In the genomic region with DNA sequence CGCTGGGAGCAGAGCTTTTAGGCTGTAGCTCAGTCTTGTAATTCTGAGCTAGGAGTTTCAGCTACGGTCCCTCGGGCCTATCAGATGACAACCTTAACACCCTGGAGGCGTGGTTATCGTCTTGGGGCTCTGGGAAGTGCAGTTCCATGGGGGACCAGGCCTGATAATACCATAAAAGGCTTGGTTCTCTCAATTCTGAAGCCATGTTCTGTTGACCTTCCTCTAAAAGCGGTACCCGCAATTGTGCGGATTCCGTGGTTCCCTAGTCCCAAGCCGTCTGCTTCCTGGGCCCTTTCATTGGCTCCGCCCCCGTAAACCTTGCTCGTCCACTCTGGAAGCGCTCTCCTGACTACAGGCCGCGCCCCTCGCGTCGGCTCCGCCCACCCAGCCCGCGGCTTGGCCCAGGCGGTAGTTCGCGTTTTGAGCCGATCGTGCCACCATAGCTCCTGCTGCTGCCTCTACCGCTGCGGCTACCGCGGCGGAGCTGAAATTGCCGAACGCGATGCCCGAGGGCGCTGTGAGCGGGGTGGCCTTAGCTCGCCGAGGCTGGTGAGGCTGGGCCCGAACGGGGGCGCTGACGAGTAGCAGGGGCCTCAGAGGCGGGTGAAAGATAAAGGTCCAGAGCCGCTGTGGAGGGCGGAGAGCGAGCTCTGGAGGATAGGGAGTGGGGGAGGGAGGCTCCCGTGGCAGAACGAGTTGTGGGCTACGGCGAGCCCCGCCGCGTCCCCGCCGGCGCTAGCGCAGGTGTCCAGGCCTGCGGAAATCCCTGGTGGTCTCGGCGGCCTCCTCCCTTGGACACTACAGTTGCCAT, we compare ENCODE assay signal across 1 cellular context.
TF ChIP-seq lines count a peak whose summit lies in the region.

A gene with protein sequence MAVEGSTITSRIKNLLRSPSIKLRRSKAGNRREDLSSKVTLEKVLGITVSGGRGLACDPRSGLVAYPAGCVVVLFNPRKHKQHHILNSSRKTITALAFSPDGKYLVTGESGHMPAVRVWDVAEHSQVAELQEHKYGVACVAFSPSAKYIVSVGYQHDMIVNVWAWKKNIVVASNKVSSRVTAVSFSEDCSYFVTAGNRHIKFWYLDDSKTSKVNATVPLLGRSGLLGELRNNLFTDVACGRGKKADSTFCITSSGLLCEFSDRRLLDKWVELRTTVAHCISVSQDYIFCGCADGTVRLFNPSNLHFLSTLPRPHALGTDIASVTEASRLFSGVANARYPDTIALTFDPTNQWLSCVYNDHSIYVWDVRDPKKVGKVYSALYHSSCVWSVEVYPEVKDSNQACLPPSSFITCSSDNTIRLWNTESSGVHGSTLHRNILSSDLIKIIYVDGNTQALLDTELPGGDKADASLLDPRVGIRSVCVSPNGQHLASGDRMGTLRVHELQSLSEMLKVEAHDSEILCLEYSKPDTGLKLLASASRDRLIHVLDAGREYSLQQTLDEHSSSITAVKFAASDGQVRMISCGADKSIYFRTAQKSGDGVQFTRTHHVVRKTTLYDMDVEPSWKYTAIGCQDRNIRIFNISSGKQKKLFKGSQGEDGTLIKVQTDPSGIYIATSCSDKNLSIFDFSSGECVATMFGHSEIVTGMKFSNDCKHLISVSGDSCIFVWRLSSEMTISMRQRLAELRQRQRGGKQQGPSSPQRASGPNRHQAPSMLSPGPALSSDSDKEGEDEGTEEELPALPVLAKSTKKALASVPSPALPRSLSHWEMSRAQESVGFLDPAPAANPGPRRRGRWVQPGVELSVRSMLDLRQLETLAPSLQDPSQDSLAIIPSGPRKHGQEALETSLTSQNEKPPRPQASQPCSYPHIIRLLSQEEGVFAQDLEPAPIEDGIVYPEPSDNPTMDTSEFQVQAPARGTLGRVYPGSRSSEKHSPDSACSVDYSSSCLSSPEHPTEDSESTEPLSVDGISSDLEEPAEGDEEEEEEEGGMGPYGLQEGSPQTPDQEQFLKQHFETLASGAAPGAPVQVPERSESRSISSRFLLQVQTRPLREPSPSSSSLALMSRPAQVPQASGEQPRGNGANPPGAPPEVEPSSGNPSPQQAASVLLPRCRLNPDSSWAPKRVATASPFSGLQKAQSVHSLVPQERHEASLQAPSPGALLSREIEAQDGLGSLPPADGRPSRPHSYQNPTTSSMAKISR (N-terminal part only) (plus strand): TSS at position 423 of the 811 bp plus-strand sequence. CDS start 792 bp downstream, outside the sequence.

TF ChIP-seq in HepG2, 621 proteins besides CTCF, POLR2A, EP300 and RAD21 (continued from another document and continues in another):
- TF ChIP-seq, protein P1, sequence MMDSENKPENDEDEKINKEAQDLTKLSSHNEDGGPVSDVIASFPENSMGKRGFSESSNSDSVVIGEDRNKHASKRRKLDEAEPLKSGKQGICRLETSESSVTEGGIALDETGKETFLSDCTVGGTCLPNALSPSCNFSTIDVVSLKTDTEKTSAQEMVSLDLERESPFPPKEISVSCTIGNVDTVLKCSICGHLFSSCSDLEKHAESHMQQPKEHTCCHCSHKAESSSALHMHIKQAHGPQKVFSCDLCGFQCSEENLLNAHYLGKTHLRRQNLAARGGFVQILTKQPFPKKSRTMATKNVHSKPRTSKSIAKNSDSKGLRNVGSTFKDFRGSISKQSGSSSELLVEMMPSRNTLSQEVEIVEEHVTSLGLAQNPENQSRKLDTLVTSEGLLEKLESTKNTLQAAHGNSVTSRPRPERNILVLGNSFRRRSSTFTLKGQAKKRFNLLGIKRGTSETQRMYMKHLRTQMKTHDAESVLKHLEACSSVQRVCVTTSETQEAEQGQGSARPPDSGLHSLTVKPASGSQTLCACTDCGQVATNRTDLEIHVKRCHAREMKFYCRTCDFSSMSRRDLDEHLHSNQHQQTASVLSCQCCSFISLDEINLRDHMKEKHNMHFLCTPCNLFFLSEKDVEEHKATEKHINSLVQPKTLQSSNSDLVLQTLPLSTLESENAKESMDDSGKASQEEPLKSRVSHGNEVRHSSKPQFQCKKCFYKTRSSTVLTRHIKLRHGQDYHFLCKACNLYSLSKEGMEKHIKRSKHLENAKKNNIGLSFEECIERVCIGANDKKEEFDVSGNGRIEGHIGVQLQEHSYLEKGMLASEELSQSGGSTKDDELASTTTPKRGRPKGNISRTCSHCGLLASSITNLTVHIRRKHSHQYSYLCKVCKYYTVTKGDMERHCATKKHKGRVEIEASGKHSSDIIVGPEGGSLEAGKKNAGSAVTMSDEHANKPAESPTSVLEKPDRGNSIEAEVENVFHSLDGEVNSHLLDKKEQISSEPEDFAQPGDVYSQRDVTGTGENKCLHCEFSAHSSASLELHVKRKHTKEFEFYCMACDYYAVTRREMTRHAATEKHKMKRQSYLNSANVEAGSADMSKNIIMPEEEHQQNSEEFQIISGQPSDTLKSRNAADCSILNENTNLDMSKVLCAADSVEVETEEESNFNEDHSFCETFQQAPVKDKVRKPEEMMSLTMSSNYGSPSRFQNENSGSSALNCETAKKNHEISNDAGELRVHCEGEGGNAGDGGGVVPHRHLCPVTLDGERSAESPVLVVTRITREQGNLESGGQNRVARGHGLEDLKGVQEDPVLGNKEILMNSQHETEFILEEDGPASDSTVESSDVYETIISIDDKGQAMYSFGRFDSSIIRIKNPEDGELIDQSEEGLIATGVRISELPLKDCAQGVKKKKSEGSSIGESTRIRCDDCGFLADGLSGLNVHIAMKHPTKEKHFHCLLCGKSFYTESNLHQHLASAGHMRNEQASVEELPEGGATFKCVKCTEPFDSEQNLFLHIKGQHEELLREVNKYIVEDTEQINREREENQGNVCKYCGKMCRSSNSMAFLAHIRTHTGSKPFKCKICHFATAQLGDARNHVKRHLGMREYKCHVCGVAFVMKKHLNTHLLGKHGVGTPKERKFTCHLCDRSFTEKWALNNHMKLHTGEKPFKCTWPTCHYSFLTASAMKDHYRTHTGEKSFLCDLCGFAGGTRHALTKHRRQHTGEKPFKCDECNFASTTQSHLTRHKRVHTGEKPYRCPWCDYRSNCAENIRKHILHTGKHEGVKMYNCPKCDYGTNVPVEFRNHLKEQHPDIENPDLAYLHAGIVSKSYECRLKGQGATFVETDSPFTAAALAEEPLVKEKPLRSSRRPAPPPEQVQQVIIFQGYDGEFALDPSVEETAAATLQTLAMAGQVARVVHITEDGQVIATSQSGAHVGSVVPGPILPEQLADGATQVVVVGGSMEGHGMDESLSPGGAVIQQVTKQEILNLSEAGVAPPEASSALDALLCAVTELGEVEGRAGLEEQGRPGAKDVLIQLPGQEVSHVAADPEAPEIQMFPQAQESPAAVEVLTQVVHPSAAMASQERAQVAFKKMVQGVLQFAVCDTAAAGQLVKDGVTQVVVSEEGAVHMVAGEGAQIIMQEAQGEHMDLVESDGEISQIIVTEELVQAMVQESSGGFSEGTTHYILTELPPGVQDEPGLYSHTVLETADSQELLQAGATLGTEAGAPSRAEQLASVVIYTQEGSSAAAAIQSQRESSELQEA (CRISPR knock-in tag; IDR thresholded peaks at IDR 0.05; ENCODE audit: not compliant biosample characterization): peak; percentile 92
- TF ChIP-seq MEF2D (CRISPR knock-in tag; IDR thresholded peaks at IDR 0.05) (peak; percentile 95), PITX1 (CRISPR knock-in tag; IDR thresholded peaks at IDR 0.05) (peak; percentile 93), ZNF253 (CRISPR knock-in tag; IDR thresholded peaks at IDR 0.05; ENCODE audit: borderline replicate concordance) (0 out of 2 replicates have a peak, but pooled peaks have one; percentile 68), HHEX (CRISPR knock-in tag; IDR thresholded peaks at IDR 0.05) (no peak), RFX3 (CRISPR knock-in tag; IDR thresholded peaks at IDR 0.05) (peak; percentile 75), KMT2A (CRISPR knock-in tag; IDR thresholded peaks at IDR 0.05) (peak; percentile 97), HIVEP1 (CRISPR knock-in tag; IDR thresholded peaks at IDR 0.05) (0 out of 2 replicates have a peak, but pooled peaks have one; percentile 59), ZNF780A (CRISPR knock-in tag; IDR thresholded peaks at IDR 0.05) (peak; percentile 47; the same call in 1 of the 2 replicates), FOXO1 (CRISPR knock-in tag; IDR thresholded peaks at IDR 0.05) (peak; percentile 63; the same call in 1 of the 2 replicates), ZNF235 (CRISPR knock-in tag; IDR thresholded peaks at IDR 0.05; ENCODE audit: borderline replicate concordance) (no peak), IKZF4 (CRISPR knock-in tag; IDR thresholded peaks at IDR 0.05; ENCODE audit: borderline replicate concordance, low read depth, not compliant biosample characterization) (peak; percentile 29)
- TF ChIP-seq, protein P2, sequence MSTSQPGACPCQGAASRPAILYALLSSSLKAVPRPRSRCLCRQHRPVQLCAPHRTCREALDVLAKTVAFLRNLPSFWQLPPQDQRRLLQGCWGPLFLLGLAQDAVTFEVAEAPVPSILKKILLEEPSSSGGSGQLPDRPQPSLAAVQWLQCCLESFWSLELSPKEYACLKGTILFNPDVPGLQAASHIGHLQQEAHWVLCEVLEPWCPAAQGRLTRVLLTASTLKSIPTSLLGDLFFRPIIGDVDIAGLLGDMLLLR (CRISPR knock-in tag; IDR thresholded peaks at IDR 0.05): no peak
- TF ChIP-seq, protein P3, sequence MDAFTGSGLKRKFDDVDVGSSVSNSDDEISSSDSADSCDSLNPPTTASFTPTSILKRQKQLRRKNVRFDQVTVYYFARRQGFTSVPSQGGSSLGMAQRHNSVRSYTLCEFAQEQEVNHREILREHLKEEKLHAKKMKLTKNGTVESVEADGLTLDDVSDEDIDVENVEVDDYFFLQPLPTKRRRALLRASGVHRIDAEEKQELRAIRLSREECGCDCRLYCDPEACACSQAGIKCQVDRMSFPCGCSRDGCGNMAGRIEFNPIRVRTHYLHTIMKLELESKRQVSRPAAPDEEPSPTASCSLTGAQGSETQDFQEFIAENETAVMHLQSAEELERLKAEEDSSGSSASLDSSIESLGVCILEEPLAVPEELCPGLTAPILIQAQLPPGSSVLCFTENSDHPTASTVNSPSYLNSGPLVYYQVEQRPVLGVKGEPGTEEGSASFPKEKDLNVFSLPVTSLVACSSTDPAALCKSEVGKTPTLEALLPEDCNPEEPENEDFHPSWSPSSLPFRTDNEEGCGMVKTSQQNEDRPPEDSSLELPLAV (CRISPR knock-in tag; conservative IDR thresholded peaks at IDR 0.05; ENCODE audit: low read depth): no peak
- TF ChIP-seq, protein P4, sequence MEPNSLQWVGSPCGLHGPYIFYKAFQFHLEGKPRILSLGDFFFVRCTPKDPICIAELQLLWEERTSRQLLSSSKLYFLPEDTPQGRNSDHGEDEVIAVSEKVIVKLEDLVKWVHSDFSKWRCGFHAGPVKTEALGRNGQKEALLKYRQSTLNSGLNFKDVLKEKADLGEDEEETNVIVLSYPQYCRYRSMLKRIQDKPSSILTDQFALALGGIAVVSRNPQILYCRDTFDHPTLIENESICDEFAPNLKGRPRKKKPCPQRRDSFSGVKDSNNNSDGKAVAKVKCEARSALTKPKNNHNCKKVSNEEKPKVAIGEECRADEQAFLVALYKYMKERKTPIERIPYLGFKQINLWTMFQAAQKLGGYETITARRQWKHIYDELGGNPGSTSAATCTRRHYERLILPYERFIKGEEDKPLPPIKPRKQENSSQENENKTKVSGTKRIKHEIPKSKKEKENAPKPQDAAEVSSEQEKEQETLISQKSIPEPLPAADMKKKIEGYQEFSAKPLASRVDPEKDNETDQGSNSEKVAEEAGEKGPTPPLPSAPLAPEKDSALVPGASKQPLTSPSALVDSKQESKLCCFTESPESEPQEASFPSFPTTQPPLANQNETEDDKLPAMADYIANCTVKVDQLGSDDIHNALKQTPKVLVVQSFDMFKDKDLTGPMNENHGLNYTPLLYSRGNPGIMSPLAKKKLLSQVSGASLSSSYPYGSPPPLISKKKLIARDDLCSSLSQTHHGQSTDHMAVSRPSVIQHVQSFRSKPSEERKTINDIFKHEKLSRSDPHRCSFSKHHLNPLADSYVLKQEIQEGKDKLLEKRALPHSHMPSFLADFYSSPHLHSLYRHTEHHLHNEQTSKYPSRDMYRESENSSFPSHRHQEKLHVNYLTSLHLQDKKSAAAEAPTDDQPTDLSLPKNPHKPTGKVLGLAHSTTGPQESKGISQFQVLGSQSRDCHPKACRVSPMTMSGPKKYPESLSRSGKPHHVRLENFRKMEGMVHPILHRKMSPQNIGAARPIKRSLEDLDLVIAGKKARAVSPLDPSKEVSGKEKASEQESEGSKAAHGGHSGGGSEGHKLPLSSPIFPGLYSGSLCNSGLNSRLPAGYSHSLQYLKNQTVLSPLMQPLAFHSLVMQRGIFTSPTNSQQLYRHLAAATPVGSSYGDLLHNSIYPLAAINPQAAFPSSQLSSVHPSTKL (CRISPR knock-in tag; IDR thresholded peaks at IDR 0.05): peak; percentile 79
- TF ChIP-seq, protein P5, sequence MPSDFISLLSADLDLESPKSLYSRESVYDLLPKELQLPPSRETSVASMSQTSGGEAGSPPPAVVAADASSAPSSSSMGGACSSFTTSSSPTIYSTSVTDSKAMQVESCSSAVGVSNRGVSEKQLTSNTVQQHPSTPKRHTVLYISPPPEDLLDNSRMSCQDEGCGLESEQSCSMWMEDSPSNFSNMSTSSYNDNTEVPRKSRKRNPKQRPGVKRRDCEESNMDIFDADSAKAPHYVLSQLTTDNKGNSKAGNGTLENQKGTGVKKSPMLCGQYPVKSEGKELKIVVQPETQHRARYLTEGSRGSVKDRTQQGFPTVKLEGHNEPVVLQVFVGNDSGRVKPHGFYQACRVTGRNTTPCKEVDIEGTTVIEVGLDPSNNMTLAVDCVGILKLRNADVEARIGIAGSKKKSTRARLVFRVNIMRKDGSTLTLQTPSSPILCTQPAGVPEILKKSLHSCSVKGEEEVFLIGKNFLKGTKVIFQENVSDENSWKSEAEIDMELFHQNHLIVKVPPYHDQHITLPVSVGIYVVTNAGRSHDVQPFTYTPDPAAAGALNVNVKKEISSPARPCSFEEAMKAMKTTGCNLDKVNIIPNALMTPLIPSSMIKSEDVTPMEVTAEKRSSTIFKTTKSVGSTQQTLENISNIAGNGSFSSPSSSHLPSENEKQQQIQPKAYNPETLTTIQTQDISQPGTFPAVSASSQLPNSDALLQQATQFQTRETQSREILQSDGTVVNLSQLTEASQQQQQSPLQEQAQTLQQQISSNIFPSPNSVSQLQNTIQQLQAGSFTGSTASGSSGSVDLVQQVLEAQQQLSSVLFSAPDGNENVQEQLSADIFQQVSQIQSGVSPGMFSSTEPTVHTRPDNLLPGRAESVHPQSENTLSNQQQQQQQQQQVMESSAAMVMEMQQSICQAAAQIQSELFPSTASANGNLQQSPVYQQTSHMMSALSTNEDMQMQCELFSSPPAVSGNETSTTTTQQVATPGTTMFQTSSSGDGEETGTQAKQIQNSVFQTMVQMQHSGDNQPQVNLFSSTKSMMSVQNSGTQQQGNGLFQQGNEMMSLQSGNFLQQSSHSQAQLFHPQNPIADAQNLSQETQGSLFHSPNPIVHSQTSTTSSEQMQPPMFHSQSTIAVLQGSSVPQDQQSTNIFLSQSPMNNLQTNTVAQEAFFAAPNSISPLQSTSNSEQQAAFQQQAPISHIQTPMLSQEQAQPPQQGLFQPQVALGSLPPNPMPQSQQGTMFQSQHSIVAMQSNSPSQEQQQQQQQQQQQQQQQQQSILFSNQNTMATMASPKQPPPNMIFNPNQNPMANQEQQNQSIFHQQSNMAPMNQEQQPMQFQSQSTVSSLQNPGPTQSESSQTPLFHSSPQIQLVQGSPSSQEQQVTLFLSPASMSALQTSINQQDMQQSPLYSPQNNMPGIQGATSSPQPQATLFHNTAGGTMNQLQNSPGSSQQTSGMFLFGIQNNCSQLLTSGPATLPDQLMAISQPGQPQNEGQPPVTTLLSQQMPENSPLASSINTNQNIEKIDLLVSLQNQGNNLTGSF (CRISPR knock-in tag; IDR thresholded peaks at IDR 0.05): 0 out of 2 replicates have a peak, but pooled peaks have one; percentile 55
